ENCODE assay signal across 27 cellular contexts in genomic region chr3:94110854-94111253, GRCh38.
"Had no signal": no experiment of that assay in that cellular context is flagged by ENCODE, and none has a peak within 500 bp of the region (broad histone marks: within the 10 kb centered on the region; RNA-seq: fewer than 3 reads in every experiment).

No MANE protein-coding gene starts in this region.

- H3K9me3 ChIP-seq: Peyer's patch, SJCRH30 had no signal

- H3K9ac ChIP-seq: KMS-11 had no signal

- H3K4me3 ChIP-seq: Peyer's patch, SJCRH30, SK-N-MC had no signal

- H3K27ac ChIP-seq: KMS-11, Peyer's patch, SJCRH30, SK-N-MC had no signal

- H3K4me1 ChIP-seq: Peyer's patch, SJCRH30 had no signal

- H3K27me3 ChIP-seq: Peyer's patch, SJCRH30 had no signal

- H3K4me2 ChIP-seq: KMS-11 had no signal

- DNase-seq: Karpas-422, KBM-7, MM.1S, MV-4-11, NCI-H1092, NCI-H1105, NCI-H1417 treated with DMSO at 0.1 percent for 48 hours, NCI-H1436 treated with DMSO at 0.1 percent for 48 hours, NCI-H1694 treated with DMSO at 0.1 percent for 48 hours, NCI-H187 treated with DMSO at 0.1 percent for 48 hours, NCI-H2029, NCI-H2081, NCI-H2171 treated with DMSO at 0.1 percent for 48 hours, NCI-H2227 treated with DMSO at 0.1 percent for 48 hours, NCI-H345, NCI-H446, NCI-H510A treated with DMSO at 0.1 percent for 48 hours, NCI-H524 treated with DMSO at 0.1 percent for 48 hours, NCI-H526 treated with DMSO at 0.1 percent for 48 hours, NCI-H774, Peyer's patch, Right ventricle myocardium superior, RPMI8226, SHP77 treated with DMSO at 0.1 percent for 48 hours, SJCRH30 had no signal
